In the genomic region with DNA sequence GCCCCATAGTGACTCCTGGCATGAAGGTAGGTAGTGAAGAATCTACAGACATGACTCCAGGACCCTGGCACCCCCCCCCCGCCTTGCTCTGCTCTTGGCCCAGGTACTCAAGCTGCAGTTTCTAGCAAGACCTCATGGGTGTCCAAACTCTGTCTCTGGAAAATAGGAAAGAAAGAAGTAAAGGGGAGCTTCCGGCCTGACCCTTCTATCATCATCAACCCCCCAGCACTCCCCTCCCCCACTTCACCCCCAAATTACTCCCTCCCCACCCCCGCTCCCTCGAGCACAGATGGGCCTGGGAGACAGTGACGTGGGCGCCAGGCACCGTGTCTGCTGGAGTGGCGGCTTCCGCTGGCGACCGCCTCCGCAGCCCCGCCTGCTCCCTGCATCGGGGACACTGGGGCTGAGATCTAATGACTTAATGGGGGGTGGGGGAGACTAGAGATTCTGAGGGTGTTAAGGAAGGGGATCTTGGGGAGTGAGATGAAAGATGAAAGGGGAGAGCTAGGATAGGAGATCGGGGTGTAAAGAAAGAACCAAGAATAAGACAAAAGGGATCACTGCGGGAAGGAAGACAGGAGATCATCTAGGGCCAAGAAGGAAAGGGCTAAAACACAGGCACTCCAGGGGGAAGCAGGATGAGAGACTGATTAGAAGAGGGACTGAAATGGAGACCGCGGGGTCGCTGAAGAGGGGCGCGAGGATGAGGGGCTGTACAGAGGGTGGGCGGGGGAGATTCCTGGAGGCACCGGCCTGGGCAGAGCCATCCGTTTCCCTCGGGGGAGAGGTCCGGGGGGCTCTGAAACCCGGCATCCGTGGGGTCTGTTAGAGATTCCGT, we compare ENCODE assay signal across 8 cellular contexts. TPM values are rescaled to one million over a fixed set of nuclear protein-coding genes. Genes with fewer than 3 reads are reported as not detected.
A peak's percentile ranks its signal among the peaks of the same experiment; 100 is the strongest.
DNase-seq lines count a peak whose midpoint lies in the region; ATAC-seq and TF ChIP-seq lines count a peak whose summit lies in the region.

No MANE protein-coding gene starts in this region.

- H4K20me1 ChIP-seq in osteoblast (ENCODE audit: insufficient read depth, low read length), result peaks cover 2% of the 10 kb centered on the region

- ATAC-seq in gastroesophageal sphincter (no peak), GM18520 (IDR thresholded peaks at IDR 0.05; ENCODE audit: unreplicated experiment) (no peak), left lobe of liver (no peak)

- H2AFZ ChIP-seq in osteoblast (ENCODE audit: low read length), result peak overlapping the region; percentile 92

- H3K4me3 ChIP-seq in BJ (ENCODE audit: low read depth, low read length), result peak overlapping the region; percentile 40
- H3K4me3 ChIP-seq in HUES64 (ENCODE audit: low read length), result peak overlapping the region; percentile 84
- H3K4me3 ChIP-seq in gastroesophageal sphincter, result peak overlapping the region; percentile 34 to 96
- H3K4me3 ChIP-seq in osteoblast (ENCODE audit: insufficient read depth, low read length), result peak overlapping the region; percentile 90

- 8% methylated on average over 27 of the region's 29 CpGs for WGBS in HUES64
- 6 to 7% methylated on average over 3 to 16 of the region's 29 CpGs for WGBS in gastroesophageal sphincter (ENCODE audit: low coverage in 1 of 2), 2 donors

- H3K36me3 ChIP-seq in BJ (ENCODE audit: control insufficient read depth, insufficient read depth, low read length) (no peaks in the 10 kb centered on the region), HUES64 (ENCODE audit: insufficient read depth, low read length) (peaks cover 6% of the 10 kb centered on the region; the same call in 1 of the 2 replicates), gastroesophageal sphincter (no peaks in the 10 kb centered on the region), osteoblast (ENCODE audit: insufficient read depth, low read length) (no peaks in the 10 kb centered on the region)

- H3K4me2 ChIP-seq in osteoblast (ENCODE audit: insufficient read depth, low read length), result peak overlapping the region; percentile 99

- H3K27me3 ChIP-seq in BJ (ENCODE audit: control insufficient read depth, insufficient read depth, low read length), result no peaks in the 10 kb centered on the region
- no peaks in the 10 kb centered on the region for H3K27me3 ChIP-seq in HUES64 (ENCODE audit: insufficient read depth, low read length)
- no peaks in the 10 kb centered on the region for H3K27me3 ChIP-seq in gastroesophageal sphincter
- no peaks in the 10 kb centered on the region for H3K27me3 ChIP-seq in osteoblast (ENCODE audit: insufficient read depth, low read length)

- no peaks in the 10 kb centered on the region for H3K9me3 ChIP-seq in HUES64 (ENCODE audit: insufficient read depth, low read depth, low read length)
- no peaks in the 10 kb centered on the region for H3K9me3 ChIP-seq in gastroesophageal sphincter
- H3K9me3 ChIP-seq in osteoblast (ENCODE audit: low read depth, low read length), result no peaks in the 10 kb centered on the region

- POLR2A ChIA-PET in BJ (lab: Charles Lee), result no interaction called here

- H3K79me2 ChIP-seq in osteoblast (ENCODE audit: insufficient read depth, low read length), result peaks cover 12% of the 10 kb centered on the region

- CTCF ChIA-PET in BJ (lab: Yijun Ruan, JAX), result interaction anchor here (0.5 to 1.0 kb wide), 3 partner anchors 16 to 90 kb away, joined by 3 read pairs; no protein-coding TSS in a partner anchor

- TF ChIP-seq CTCF in BJ (IDR thresholded peaks at IDR 0.05; ENCODE audit: insufficient read depth, low read depth, low read length), result no peak
- TF ChIP-seq CTCF in gastroesophageal sphincter (IDR thresholded peaks at IDR 0.05), result no peak
- no peak for TF ChIP-seq CTCF in osteoblast (IDR thresholded peaks at IDR 0.05; ENCODE audit: extremely low read depth, low read depth, low read length)

- peak overlapping the region; percentile 90 for H3K27ac ChIP-seq in HUES64 (ENCODE audit: low read depth, low read length)
- peak overlapping the region in 3 of 4 donors; percentile 43 to 99 (median 96) for H3K27ac ChIP-seq in gastroesophageal sphincter
- H3K27ac ChIP-seq in osteoblast (ENCODE audit: low read depth, low read length), result peak overlapping the region; percentile 84

- peaks cover 24% of the 10 kb centered on the region for H3K4me1 ChIP-seq in HUES64 (ENCODE audit: insufficient read depth, low read length)
- peaks cover 8 to 22% (median 10%) of the 10 kb centered on the region in 3 donors for H3K4me1 ChIP-seq in gastroesophageal sphincter
- H3K4me1 ChIP-seq in osteoblast (ENCODE audit: insufficient read depth, low read length), result peaks cover 39% of the 10 kb centered on the region

- no peak for TF ChIP-seq EP300 in gastroesophageal sphincter (IDR thresholded peaks at IDR 0.05)

- H3K9ac ChIP-seq in HUES64 (ENCODE audit: low read depth, low read length), result peak overlapping the region; percentile 62

- no peak for TF ChIP-seq POLR2A in gastroesophageal sphincter (IDR thresholded peaks at IDR 0.05)

- DNase-seq in BJ (ENCODE audit: low read depth) (no peak), osteoblast (ENCODE audit: insufficient read length, low spot score, missing footprints) (no peak), NCI-H1048 (lab: John Stamatoyannopoulos, UW) (no peak), left lobe of liver (ENCODE audit: low spot score) (no peak)
- DNase-seq in activated T-cell treated with anti-CD3 and anti-CD28 coated beads, Interleukin-2, amount 50 U/mL, for 48 hours, result peak; percentile 60 to 65

RNA-seq across cellular contexts. Expression of a gene that starts 1.1 kb away (rescaled TPM):
- 5.2 and 6.1 TPM in 2 replicates for polyA plus RNA-seq in BJ (2011; rRNA removed)
- polyA minus RNA-seq in BJ (2011; rRNA and poly(A)+ RNA removed), result 3.2 and 4.6 TPM in 2 replicates
- polyA plus RNA-seq in HUES64 (2013, experiment 1 of 2), result 39.2 TPM
- polyA plus RNA-seq in HUES64 (2013, experiment 2 of 2), result 38.4 TPM
- 100 to 1,000 TPM in 2 of 4 donors, 10 to 100 TPM in 2; 46.8 to 125 (median 96.8) TPM for total RNA-seq in gastroesophageal sphincter
- 12.7 and 16.5 TPM in 2 replicates for total RNA-seq in osteoblast
- total RNA-seq in left lobe of liver, result 1.9 TPM

RNA-seq across cellular contexts. Expression of a gene that starts 30.4 kb away (rescaled TPM):
- polyA plus RNA-seq in BJ (2011; rRNA removed), result 0.02 and 0.09 TPM in 2 replicates
- 0.05 TPM in 1 of 2 replicates, not detected in the other for polyA minus RNA-seq in BJ (2011; rRNA and poly(A)+ RNA removed)
- 0.20 TPM for polyA plus RNA-seq in HUES64 (2013, experiment 1 of 2)
- polyA plus RNA-seq in HUES64 (2013, experiment 2 of 2), result 0.25 TPM
- total RNA-seq in gastroesophageal sphincter (under 1 TPM in 3 of 4 donors, not detected in 1; 0.30 to 0.81 (median 0.67) TPM), osteoblast (under 0.01 TPM in 1 of 2 replicates, not detected in the other), left lobe of liver (not detected)

Comparison
In these comparisons a context has a peak if more than half of its experiments do, and no peak if none do; other contexts are left out.
1. DNase-seq: peak in activated T-cell treated with anti-CD3 and anti-CD28 coated beads, Interleukin-2, amount 50 U/mL, for 48 hours (2 of 2); none in BJ (single experiment), osteoblast (single experiment), NCI-H1048 (single experiment) and left lobe of liver (single experiment).
2. H3K4me3 ChIP-seq: peak in every context shown above with its lines; median percentile 90 in osteoblast; 84 in HUES64; 65 in gastroesophageal sphincter; 40 in BJ.
3. Peak in every context shown above with its lines, with median percentiles within 50 percentile points of each other: H3K27ac ChIP-seq.